In genomic region chr6:11785449-11785951, GRCh38 we compare ENCODE assay signal across 9 cellular contexts. TPM values are rescaled to one million over a fixed set of nuclear protein-coding genes. Genes with fewer than 3 reads are reported as not detected.
DNase-seq lines count a peak whose midpoint lies in the region; ATAC-seq lines count a peak whose summit lies in the region.
"Had no signal": no experiment of that assay in that cellular context is flagged by ENCODE, and none has a peak within 500 bp of the region (broad histone marks: within the 10 kb centered on the region; RNA-seq: fewer than 3 reads in every experiment).

No MANE protein-coding gene starts in this region.

- H3K27me3 Mint-ChIP-seq in activated CD4-positive, alpha-beta T cell treated with anti-CD3 and anti-CD28 coated beads, Interleukin-2, amount 10 ng/mL, durations not matched to agents 24 days and 14 days: no peaks in the 10 kb centered on the region

- no peaks in the 10 kb centered on the region for H3K9me3 ChIP-seq in muscle layer of duodenum (ENCODE audit: control insufficient read depth in 1 of 2, low read length in 2 of 2)

- peak overlapping the region; percentile 36 for H3K27ac ChIP-seq in muscle layer of duodenum (ENCODE audit: low read length)

- peak overlapping the region in 1 of 2 donors; percentile 30 for H3K4me3 ChIP-seq in muscle layer of duodenum (ENCODE audit: low read depth in 1 of 2, low read length in 2 of 2)

- H3K36me3 Mint-ChIP-seq in activated CD4-positive, alpha-beta T cell treated with anti-CD3 and anti-CD28 coated beads, Interleukin-2, amount 10 ng/mL, durations not matched to agents 24 days and 14 days (ENCODE audit: low read depth): no peaks in the 10 kb centered on the region
- H3K36me3 Mint-ChIP-seq: naive B cell had no signal

- ATAC-seq in GM21786 (IDR thresholded peaks at IDR 0.05; ENCODE audit: unreplicated experiment) (peak; percentile 56), Right ventricle myocardium inferior (no peak)

- H3K4me1 Mint-ChIP-seq in activated CD4-positive, alpha-beta T cell treated with anti-CD3 and anti-CD28 coated beads, Interleukin-2, amount 10 ng/mL, durations not matched to agents 24 days and 14 days: peaks cover 7% of the 10 kb centered on the region
- H3K4me1 Mint-ChIP-seq: naive B cell had no signal

- H3K27me3 ChIP-seq in muscle layer of duodenum (ENCODE audit: low read depth, low read length): no peaks in the 10 kb centered on the region

- intact Hi-C loops in activated CD4-positive, alpha-beta T cell treated with anti-CD3 and anti-CD28 coated beads, Interleukin-2, amount 10 ng/mL, durations not matched to agents 24 days and 14 days (cut with micrococcal nuclease): loop anchor here (5.0 kb wide), 1 partner anchor 37 kb away; no protein-coding TSS in a partner anchor
- intact Hi-C loops in Right ventricle myocardium inferior (cut with DNase I): no loop called here

- H3K36me3 ChIP-seq in muscle layer of duodenum (ENCODE audit: control insufficient read depth in 1 of 2, insufficient read depth in 2 of 2, low read length in 2 of 2): no peaks in the 10 kb centered on the region

- peaks cover 10% of the 10 kb centered on the region for H3K9me3 Mint-ChIP-seq in activated CD4-positive, alpha-beta T cell treated with anti-CD3 and anti-CD28 coated beads, Interleukin-2, amount 10 ng/mL, durations not matched to agents 24 days and 14 days

- peak overlapping the region; percentile 72 for H3K27ac Mint-ChIP-seq in activated CD4-positive, alpha-beta T cell treated with anti-CD3 and anti-CD28 coated beads, Interleukin-2, amount 10 ng/mL, durations not matched to agents 24 days and 14 days
- H3K27ac Mint-ChIP-seq: naive B cell had no signal

- H3K4me1 ChIP-seq in muscle layer of duodenum (ENCODE audit: control insufficient read depth in 1 of 2, insufficient read depth in 2 of 2, low read length in 2 of 2): no peaks in the 10 kb centered on the region

- DNase-seq in activated CD4-positive, alpha-beta T cell treated with anti-CD3 and anti-CD28 coated beads, Interleukin-2, amount 10 ng/mL, durations not matched to agents 24 days and 14 days: peak; percentile 73
- DNase-seq in activated CD4-positive, alpha-beta T cell treated with anti-CD3 and anti-CD28 coated beads, Interleukin-2, amount 50 U/mL, for 1 hour: no peak
- DNase-seq in NCI-H2081 (lab: John Stamatoyannopoulos, UW): peak; percentile 45 to 80
- DNase-seq in Right ventricle myocardium inferior (ENCODE audit: missing footprints): no peak
- no peak for DNase-seq in SK-N-DZ (ENCODE audit: low spot score)
- DNase-seq in HK-2 (ENCODE audit: unreplicated experiment): no peak
- DNase-seq: naive B cell had no signal

- H3K4me3 Mint-ChIP-seq in activated CD4-positive, alpha-beta T cell treated with anti-CD3 and anti-CD28 coated beads, Interleukin-2, amount 10 ng/mL, durations not matched to agents 24 days and 14 days: peak overlapping the region; percentile 46
- H3K4me3 Mint-ChIP-seq: naive B cell had no signal

RNA-seq across cellular contexts. Expression of gene ADTRP, which starts 6.9 kb away (rescaled TPM):
- total RNA-seq in activated CD4-positive, alpha-beta T cell treated with anti-CD3 and anti-CD28 coated beads, Interleukin-2, amount 10 ng/mL, durations not matched to agents 24 days and 14 days: 4.7 and 5.3 TPM in 2 replicates
- total RNA-seq in Right ventricle myocardium inferior: not detected
- not detected in 2 replicates for polyA plus RNA-seq in SK-N-DZ (2014; cell fraction: cytosol; rRNA removed)
- polyA plus RNA-seq in SK-N-DZ (2014; cell fraction: nucleus; rRNA removed): not detected in 2 replicates

Comparison
In these comparisons a context has a peak if more than half of its experiments do, and no peak if none do; other contexts are left out.
1. DNase-seq: peak in activated CD4-positive, alpha-beta T cell treated with anti-CD3 and anti-CD28 coated beads, Interleukin-2, amount 10 ng/mL, durations not matched to agents 24 days and 14 days (single experiment) and NCI-H2081 (2 of 2); none in activated CD4-positive, alpha-beta T cell treated with anti-CD3 and anti-CD28 coated beads, Interleukin-2, amount 50 U/mL, for 1 hour (single experiment), Right ventricle myocardium inferior (single experiment), SK-N-DZ (single experiment) and HK-2 (single experiment).